10 cellular contexts compared by ENCODE assay signal in the genomic region with DNA sequence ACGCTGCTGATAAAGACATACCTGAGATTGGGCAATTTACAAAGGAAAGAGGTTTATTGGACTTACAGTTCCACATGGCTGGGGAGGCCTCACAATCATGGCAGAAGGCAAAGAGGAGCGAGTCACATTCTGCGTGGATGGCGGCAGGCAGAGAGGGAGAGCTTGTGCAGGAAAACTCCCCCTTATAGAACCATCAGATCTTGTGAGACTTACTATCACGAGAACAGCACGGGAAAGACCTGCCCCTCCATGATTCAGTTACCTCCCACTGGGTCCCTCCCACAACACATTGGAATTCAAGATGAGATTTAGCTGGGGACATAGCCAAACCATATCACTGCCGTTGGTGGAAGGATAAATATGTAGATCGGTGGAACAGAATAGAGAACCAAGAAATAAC. TPM values are rescaled to one million over a fixed set of nuclear protein-coding genes. Genes with fewer than 3 reads are reported as not detected.
"Had no signal": no experiment of that assay in that cellular context is flagged by ENCODE, and none has a peak within 500 bp of the region (broad histone marks: within the 10 kb centered on the region; RNA-seq: fewer than 3 reads in every experiment).

No MANE protein-coding gene starts in this region.

RNA-seq across cellular contexts. Expression of a gene that starts 41.1 kb away (rescaled TPM):
- total RNA-seq: activated CD4-positive, alpha-beta T cell treated with anti-CD3 and anti-CD28 coated beads, Interleukin-2, amount 10 ng/mL, durations not matched to agents 24 days and 14 days; activated CD8-positive, alpha-beta T cell treated with anti-CD3 and anti-CD28 coated beads, Interleukin-2, amount 10 ng/mL, durations not matched to agents 7 days and 5 days; activated naive CD8-positive, alpha-beta T cell treated with anti-CD3 and anti-CD28 coated beads, Interleukin-2, amount 10 ng/mL, durations not matched to agents 7 days and 5 days; activated T-helper 1 cell treated with anti-CD3 and anti-CD28 coated beads, Interleukin-12 subunit alpha, Interleukin-12 subunit beta, Interleukin-2, Interleukin-4 antibody, amounts not matched to agents 30 ng/mL and 10 ng/mL and 1 ng/mL, durations not matched to agents 14 hours and 24 hours and 36 hours; ascending aorta; cardiac muscle cell; M059J; OCI-LY7; PC-9; T-helper 2 cell treated with Interferon-gamma antibody and Interleukin-4, amounts not matched to agents 100 ng/mL and 5 ng/mL, for 36 hours had no signal
- polyA plus RNA-seq: cardiac muscle cell had no signal
